ENCODE assay signal across 20 cellular contexts in the genomic region with DNA sequence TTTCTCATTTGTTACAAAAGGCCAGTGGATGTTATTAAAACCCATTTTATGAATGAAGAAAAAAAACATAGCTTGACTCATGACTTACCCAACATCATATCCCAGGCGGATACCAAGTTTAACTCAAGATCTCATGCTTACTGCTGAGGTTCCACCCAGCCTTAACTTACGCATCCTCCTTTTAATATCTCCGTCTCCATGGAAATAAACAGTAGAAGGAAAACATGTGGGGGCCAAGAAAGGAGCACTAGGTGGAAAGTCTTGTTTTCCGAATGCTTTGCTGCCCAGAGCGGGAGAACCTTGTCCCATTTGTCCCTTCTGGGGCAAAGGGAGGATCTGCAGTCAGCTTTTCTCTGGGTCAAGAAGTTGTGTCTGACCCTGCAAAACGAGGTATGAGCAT. TPM values are rescaled to one million over a fixed set of nuclear protein-coding genes. Genes with fewer than 3 reads are reported as not detected.
A peak's percentile ranks its signal among the peaks of the same experiment; 100 is the strongest.
DNase-seq lines count a peak whose midpoint lies in the region; TF ChIP-seq lines count a peak whose summit lies in the region.
"Had no signal": no experiment of that assay in that cellular context is flagged by ENCODE, and none has a peak within 500 bp of the region (broad histone marks: within the 10 kb centered on the region; RNA-seq: fewer than 3 reads in every experiment).

No MANE protein-coding gene starts in this region.

- H3F3A ChIP-seq in MM.1S (ENCODE audit: insufficient read depth, low read length), result peaks cover 15% of the 10 kb centered on the region; the same call in 1 of the 2 replicates

- H3K9me3 ChIP-seq in Caco-2 (no peaks in the 10 kb centered on the region; the same call in 1 of the 2 replicates), MM.1S (replicated peaks; ENCODE audit: insufficient read depth, low read length) (no peaks in the 10 kb centered on the region)
- H3K9me3 ChIP-seq: A549 had no signal

- intact Hi-C loops in Caco-2 (cut with micrococcal nuclease; ENCODE audit: unreplicated experiment), result loop anchor here (5.0 kb wide), 2 partner anchors 49 to 119 kb away; no protein-coding TSS in a partner anchor

- H3K4me3 ChIP-seq in Caco-2 (ENCODE audit: low read depth, low read length) (no peak overlapping the region), MM.1S (ENCODE audit: low read length) (no peak overlapping the region)
- H3K4me3 ChIP-seq: A549 had no signal

- CTCF ChIA-PET in Caco-2 (lab: Charles Lee), result no interaction called here

- H3K9ac ChIP-seq in MM.1S (ENCODE audit: low read length), result no peak overlapping the region

- H3K27ac Mint-ChIP-seq in T-helper 1 cell treated with Interleukin-12 subunit alpha and Interleukin-12 subunit beta and Interleukin-4 antibody, amounts not matched to agents 30 μg/mL and 1 μg/mL, for 36 hours, result peak overlapping the region; percentile 38
- peak overlapping the region; percentile 26 for H3K27ac Mint-ChIP-seq in Caco-2 (ENCODE audit: unreplicated experiment)
- H3K27ac Mint-ChIP-seq: HFFc6 had no signal

- no peak for TF ChIP-seq CTCF in Caco-2 (IDR thresholded peaks at IDR 0.05; ENCODE audit: insufficient read depth in 1 of 2, low read depth in 1 of 2, low read length in 1 of 2, severe bottlenecking in 1 of 2, unreplicated experiment in 1 of 2)
- no peak for TF ChIP-seq CTCF in MM.1S (IDR thresholded peaks at IDR 0.05; ENCODE audit: low read length)

- no peaks in the 10 kb centered on the region for H3K79me2 ChIP-seq in MM.1S (ENCODE audit: low read length)

- no peak overlapping the region for H3K4me2 ChIP-seq in MM.1S (ENCODE audit: low read depth, low read length)
- H3K4me2 ChIP-seq: A549 had no signal

- H3K27ac ChIP-seq in MM.1S (ENCODE audit: low read length), result no peak overlapping the region
- H3K27ac ChIP-seq: 22Rv1, A549, HL-60 had no signal

- no peak overlapping the region for H2AFZ ChIP-seq in MM.1S (ENCODE audit: low read length)

- no peaks in the 10 kb centered on the region for H4K20me1 ChIP-seq in MM.1S (ENCODE audit: insufficient read depth, low read length)

- BruUV-seq in Caco-2 (replicated peaks; lab: Mats Ljungman, UMichigan), result no TSS peak

- H3K27me3 ChIP-seq in Caco-2 (replicated peaks; ENCODE audit: control insufficient read depth, insufficient read depth, low read length) (no peaks in the 10 kb centered on the region), MM.1S (replicated peaks; ENCODE audit: insufficient read depth, low read length) (no peaks in the 10 kb centered on the region)

- no peak for DNase-seq in T-helper 1 cell
- DNase-seq in Caco-2, result no peak
- DNase-seq in islet precursor cell, result peak; percentile 3
- DNase-seq in stromal cell of bone marrow (ENCODE audit: low read depth), result peak; percentile 76
- DNase-seq in ureter (ENCODE audit: low spot score), result no peak
- no peak for DNase-seq in MM.1S
- DNase-seq in C1 segment of cervical spinal cord (lab: John Stamatoyannopoulos, UW), result no peak
- DNase-seq: AML-193; Calu3; CD4-positive, alpha-beta memory T cell; DMS79 treated with DMSO at 0.1 percent for 48 hours; GF-D8; GOT3; H7; HFFc6 had no signal

- no peaks in the 10 kb centered on the region for H3K9me3 Mint-ChIP-seq in T-helper 1 cell treated with Interleukin-12 subunit alpha and Interleukin-12 subunit beta and Interleukin-4 antibody, amounts not matched to agents 30 μg/mL and 1 μg/mL, for 36 hours
- no peaks in the 10 kb centered on the region for H3K9me3 Mint-ChIP-seq in Caco-2 (ENCODE audit: unreplicated experiment)
- H3K9me3 Mint-ChIP-seq: CD4-positive, alpha-beta memory T cell had no signal

- H3K4me1 Mint-ChIP-seq in T-helper 1 cell treated with Interleukin-12 subunit alpha and Interleukin-12 subunit beta and Interleukin-4 antibody, amounts not matched to agents 30 μg/mL and 1 μg/mL, for 36 hours (ENCODE audit: low read depth), result peaks cover 3% of the 10 kb centered on the region
- peaks cover 47% of the 10 kb centered on the region for H3K4me1 Mint-ChIP-seq in Caco-2 (ENCODE audit: low read depth, unreplicated experiment)

- H3K27me3 Mint-ChIP-seq in T-helper 1 cell treated with Interleukin-12 subunit alpha and Interleukin-12 subunit beta and Interleukin-4 antibody, amounts not matched to agents 30 μg/mL and 1 μg/mL, for 36 hours (ENCODE audit: low read depth), result peaks cover 42% of the 10 kb centered on the region
- H3K27me3 Mint-ChIP-seq in Caco-2 (ENCODE audit: insufficient read depth, unreplicated experiment), result no peaks in the 10 kb centered on the region
- H3K27me3 Mint-ChIP-seq: CD4-positive, alpha-beta memory T cell had no signal

- no peak overlapping the region for H3K4me3 Mint-ChIP-seq in T-helper 1 cell treated with Interleukin-12 subunit alpha and Interleukin-12 subunit beta and Interleukin-4 antibody, amounts not matched to agents 30 μg/mL and 1 μg/mL, for 36 hours
- H3K4me3 Mint-ChIP-seq in Caco-2 (ENCODE audit: unreplicated experiment), result no peak overlapping the region
- H3K4me3 Mint-ChIP-seq: CD14-positive monocyte; CD4-positive, alpha-beta memory T cell; HFFc6 had no signal

- POLR2A ChIA-PET in Caco-2 (lab: Charles Lee), result no interaction called here

- no peaks in the 10 kb centered on the region for H3K9me2 ChIP-seq in MM.1S (replicated peaks; ENCODE audit: insufficient read depth, low read length)

- H3K36me3 ChIP-seq in Caco-2 (ENCODE audit: control insufficient read depth, insufficient read depth, low read length), result peaks cover 2% of the 10 kb centered on the region; the same call in 1 of the 2 replicates
- H3K36me3 ChIP-seq in MM.1S (replicated peaks; ENCODE audit: insufficient read depth, low read length), result no peaks in the 10 kb centered on the region

- H3K4me1 ChIP-seq in Caco-2 (peaks cover 46% of the 10 kb centered on the region), MM.1S (ENCODE audit: low read length) (peaks cover 24% of the 10 kb centered on the region)
- H3K4me1 ChIP-seq: A549 had no signal

- no peaks in the 10 kb centered on the region for H3K36me3 Mint-ChIP-seq in T-helper 1 cell treated with Interleukin-12 subunit alpha and Interleukin-12 subunit beta and Interleukin-4 antibody, amounts not matched to agents 30 μg/mL and 1 μg/mL, for 36 hours (ENCODE audit: low read depth)
- H3K36me3 Mint-ChIP-seq in Caco-2 (ENCODE audit: insufficient read depth, unreplicated experiment), result peaks cover 19% of the 10 kb centered on the region

RNA-seq across cellular contexts. Expression of a gene that starts 44.1 kb away (rescaled TPM):
- total RNA-seq in Caco-2 (2022), result not detected in 2 replicates
- 22.2 TPM for total RNA-seq in ureter
- total RNA-seq: Calu3; CD4-positive, alpha-beta memory T cell had no signal

Comparison
In these comparisons a context has a peak if more than half of its experiments do, and no peak if none do; other contexts are left out.
1. DNase-seq: peak in islet precursor cell (single experiment) and stromal cell of bone marrow (single experiment); none in T-helper 1 cell (0 of 5), Caco-2 (0 of 2), ureter (single experiment), MM.1S (single experiment) and C1 segment of cervical spinal cord (0 of 14).
2. RNA of a gene that starts 44.1 kb away (total RNA-seq): 22.2 TPM in ureter (single experiment); not detected in Caco-2; every median in the first group is over 10 times any median in the second.